In the genomic region with DNA sequence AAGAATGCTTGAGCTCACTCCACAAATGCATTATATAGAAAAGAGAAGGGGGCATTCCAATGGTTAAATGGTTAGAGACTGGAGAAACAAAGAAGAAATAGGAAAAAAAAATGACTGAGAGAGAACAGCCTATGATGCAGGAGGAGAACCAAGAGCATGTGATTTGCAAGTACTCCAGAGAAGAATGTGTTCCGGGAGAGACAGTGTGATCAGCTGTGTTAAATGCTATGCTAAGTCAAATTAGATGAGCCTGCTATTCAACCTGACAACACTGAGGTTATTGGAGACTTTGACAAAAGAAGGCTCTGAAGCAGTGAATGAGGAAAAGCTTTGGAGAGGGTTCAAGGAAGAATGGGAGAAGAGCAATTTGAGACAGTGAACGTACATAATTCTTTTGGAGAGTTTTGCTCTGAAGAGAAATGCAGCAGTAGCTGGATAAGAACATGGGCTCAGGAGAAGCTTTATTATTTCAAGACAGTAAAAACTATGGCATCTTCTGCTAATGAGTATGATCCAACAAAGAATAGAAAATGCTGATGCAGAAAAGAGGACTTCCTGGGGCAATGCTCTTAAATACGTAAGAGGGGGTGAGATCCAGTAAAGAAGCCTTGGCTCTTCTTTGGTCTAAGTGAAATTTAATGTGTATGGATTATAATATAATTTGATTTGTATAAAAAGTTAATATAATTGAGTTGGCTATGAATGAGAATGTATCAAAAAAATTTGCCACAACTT, we compare ENCODE assay signal across 18 cellular contexts.
"Had no signal": no experiment of that assay in that cellular context is flagged by ENCODE, and none has a peak within 500 bp of the region (broad histone marks: within the 10 kb centered on the region; RNA-seq: fewer than 3 reads in every experiment).

No MANE protein-coding gene starts in this region.

- H3K27me3 Mint-ChIP-seq: activated naive CD8-positive, alpha-beta T cell; stimulated activated naive CD8-positive, alpha-beta T cell treated with anti-CD3 and anti-CD28 coated beads, Interleukin-15, amount 100 ng/mL, for 72 hours; type B pancreatic cell had no signal

- H3K4me1 ChIP-seq: right lobe of liver had no signal

- H3K4me2 ChIP-seq: smooth muscle cell had no signal

- H3K27me3 ChIP-seq: body of pancreas, heart left ventricle, ovary, right lobe of liver had no signal

- H3K4me3 ChIP-seq: body of pancreas, heart left ventricle, ovary, right lobe of liver, smooth muscle cell had no signal

- H3K9me3 Mint-ChIP-seq: neural crest cell had no signal

- DNase-seq: activated CD4-positive, alpha-beta T cell treated with anti-CD3 and anti-CD28 coated beads for 48 hours; activated CD8-positive, alpha-beta memory T cell treated with anti-CD3 and anti-CD28 coated beads, Interleukin-2, amount 50 U/mL, for 48 hours; activated gamma-delta T cell treated with Interleukin-2 at 50 U/mL for 16 hours; amygdala; body of pancreas; central memory CD4-positive, alpha-beta T cell; effector memory CD4-positive, alpha-beta T cell; heart left ventricle; islet precursor cell; ovary; right lobe of liver; stimulated activated naive CD8-positive, alpha-beta T cell treated with anti-CD3 and anti-CD28 coated beads, Interleukin-15, amount 100 ng/mL, for 72 hours; T-helper 2 cell had no signal

- ATAC-seq: body of pancreas; left lobe of liver; right lobe of liver; stimulated activated naive CD8-positive, alpha-beta T cell treated with anti-CD3 and anti-CD28 coated beads, Interleukin-15, amount 100 ng/mL, for 72 hours had no signal

- H3K4me3 Mint-ChIP-seq: activated naive CD8-positive, alpha-beta T cell; neural crest cell; type B pancreatic cell had no signal

- H3K36me3 ChIP-seq: heart left ventricle, ovary, right lobe of liver had no signal

- H3K9me3 ChIP-seq: body of pancreas, heart left ventricle, ovary, right lobe of liver had no signal

- H3K27ac Mint-ChIP-seq: activated naive CD8-positive, alpha-beta T cell; stimulated activated naive CD8-positive, alpha-beta T cell treated with anti-CD3 and anti-CD28 coated beads, Interleukin-15, amount 100 ng/mL, for 72 hours; type B pancreatic cell had no signal

- H3K27ac ChIP-seq: body of pancreas, ovary, right lobe of liver had no signal
